Comparison of ENCODE assay signal across 8 cellular contexts in genomic region chr11:10654211-10655150, GRCh38. TPM values are rescaled to one million over a fixed set of nuclear protein-coding genes. Genes with fewer than 3 reads are reported as not detected.
A peak's percentile ranks its signal among the peaks of the same experiment; 100 is the strongest.
DNase-seq lines count a peak whose midpoint lies in the region; ATAC-seq and TF ChIP-seq lines count a peak whose summit lies in the region.

No MANE protein-coding gene starts in this region.

- ATAC-seq in stimulated activated effector memory CD8-positive, alpha-beta T cell treated with anti-CD3 and anti-CD28 coated beads, Interleukin-12 subunit alpha, Interleukin-12 subunit beta, amount 100 ng/mL, for 72 hours: peak; percentile 70

- DNase-seq in AG09319 (ENCODE audit: extremely low read depth, low read depth) (no peak), HS-27A (ENCODE audit: low read depth) (peak; percentile 51), Peyer's patch (peak in 1 of 3 donors; percentile 73), breast epithelium (ENCODE audit: low spot score in 2 of 2) (no peak), inferior parietal cortex (ENCODE audit: extremely low spot score) (peak; percentile 81), NCI-H2171 treated with DMSO at 0.1 percent for 48 hours (lab: John Stamatoyannopoulos, UW) (no peak)
- no peak for DNase-seq in stimulated activated effector memory CD8-positive, alpha-beta T cell treated with anti-CD3 and anti-CD28 coated beads, Interleukin-12 subunit alpha, Interleukin-12 subunit beta, amount 100 ng/mL, for 72 hours (ENCODE audit: low spot score in 2 of 2)

- H3K27ac Mint-ChIP-seq in stimulated activated effector memory CD8-positive, alpha-beta T cell treated with anti-CD3 and anti-CD28 coated beads, Interleukin-12 subunit alpha, Interleukin-12 subunit beta, amount 100 ng/mL, for 72 hours: peak overlapping the region; percentile 20

- H3K27me3 ChIP-seq in Peyer's patch: no peaks in the 10 kb centered on the region
- H3K27me3 ChIP-seq in breast epithelium: no peaks in the 10 kb centered on the region

- H3K4me3 ChIP-seq in GM12875 (ENCODE audit: low read depth, low read length): no peak overlapping the region
- no peak overlapping the region for H3K4me3 ChIP-seq in Peyer's patch
- H3K4me3 ChIP-seq in breast epithelium: no peak overlapping the region

- no peaks in the 10 kb centered on the region for H3K36me3 Mint-ChIP-seq in stimulated activated effector memory CD8-positive, alpha-beta T cell treated with anti-CD3 and anti-CD28 coated beads, Interleukin-12 subunit alpha, Interleukin-12 subunit beta, amount 100 ng/mL, for 72 hours

- no peaks in the 10 kb centered on the region for H3K9me3 ChIP-seq in Peyer's patch
- no peaks in the 10 kb centered on the region for H3K9me3 ChIP-seq in breast epithelium

- TF ChIP-seq POLR2A in Peyer's patch (IDR thresholded peaks at IDR 0.05): peak in 1 of 2 donors; percentile 8
- no peak for TF ChIP-seq POLR2A in breast epithelium (IDR thresholded peaks at IDR 0.05)

- intact Hi-C loops in breast epithelium (cut with DNase I; ENCODE audit: low total_unique reads): no loop called here

- H3K4me3 Mint-ChIP-seq in stimulated activated effector memory CD8-positive, alpha-beta T cell treated with anti-CD3 and anti-CD28 coated beads, Interleukin-12 subunit alpha, Interleukin-12 subunit beta, amount 100 ng/mL, for 72 hours: no peak overlapping the region

- peak overlapping the region; percentile 28 to 83 (median 50) for H3K27ac ChIP-seq in Peyer's patch
- peak overlapping the region; percentile 40 to 62 for H3K27ac ChIP-seq in breast epithelium

- H3K36me3 ChIP-seq in Peyer's patch (no peaks in the 10 kb centered on the region), breast epithelium (no peaks in the 10 kb centered on the region)

- H3K9me3 Mint-ChIP-seq in stimulated activated effector memory CD8-positive, alpha-beta T cell treated with anti-CD3 and anti-CD28 coated beads, Interleukin-12 subunit alpha, Interleukin-12 subunit beta, amount 100 ng/mL, for 72 hours: no peaks in the 10 kb centered on the region

- peaks cover 31% of the 10 kb centered on the region for H3K4me1 Mint-ChIP-seq in stimulated activated effector memory CD8-positive, alpha-beta T cell treated with anti-CD3 and anti-CD28 coated beads, Interleukin-12 subunit alpha, Interleukin-12 subunit beta, amount 100 ng/mL, for 72 hours

- TF ChIP-seq CTCF in AG09319 (IDR thresholded peaks at IDR 0.05; ENCODE audit: low read depth, low read length) (peak; percentile 48), GM12875 (IDR thresholded peaks at IDR 0.05; ENCODE audit: borderline replicate concordance, insufficient read depth, low read depth, low read length) (peak; percentile 60), Peyer's patch (IDR thresholded peaks at IDR 0.05) (peak; percentile 17 to 89 (median 72)), breast epithelium (IDR thresholded peaks at IDR 0.05) (peak in 2 of 3 donors; percentile 39 to 56)

- H3K4me1 ChIP-seq in Peyer's patch (peaks cover 3 to 47% (median 14%) of the 10 kb centered on the region in 4 donors), breast epithelium (peaks cover 0 to 5% of the 10 kb centered on the region in 2 donors)

RNA-seq across cellular contexts. Expression of gene IRAG1, which starts 39.1 kb away (rescaled TPM):
- total RNA-seq in Peyer's patch: 10 to 100 TPM in 2 of 4 donors, 1 to 10 TPM in 2; 4.2 to 44.6 (median 11.8) TPM
- 10 to 100 TPM; 10.1 to 16.1 (median 13.2) TPM for total RNA-seq in breast epithelium

Comparison
In these comparisons a context has a peak if more than half of its experiments do, and no peak if none do; other contexts are left out.
1. DNase-seq: peak in HS-27A (single experiment) and inferior parietal cortex (single experiment); none in AG09319 (single experiment), breast epithelium (0 of 2), stimulated activated effector memory CD8-positive, alpha-beta T cell treated with anti-CD3 and anti-CD28 coated beads, Interleukin-12 subunit alpha, Interleukin-12 subunit beta, amount 100 ng/mL, for 72 hours (0 of 2) and NCI-H2171 treated with DMSO at 0.1 percent for 48 hours (single experiment).
2. Peak in every context shown above with its lines, with median percentiles within 50 percentile points of each other: CTCF ChIP-seq.